In genomic region chr17:47240375-47240764, GRCh38 we compare ENCODE assay signal across 11 cellular contexts. TPM values are rescaled to one million over a fixed set of nuclear protein-coding genes. Genes with fewer than 3 reads are reported as not detected.
DNase-seq lines count a peak whose midpoint lies in the region; ATAC-seq and TF ChIP-seq lines count a peak whose summit lies in the region.
"Had no signal": no experiment of that assay in that cellular context is flagged by ENCODE, and none has a peak within 500 bp of the region (broad histone marks: within the 10 kb centered on the region; RNA-seq: fewer than 3 reads in every experiment).

No MANE protein-coding gene starts in this region.

- TF ChIP-seq POLR2A in breast epithelium (IDR thresholded peaks at IDR 0.05) (no peak), transverse colon (IDR thresholded peaks at IDR 0.05) (no peak)

- H3K27me3 ChIP-seq in cardiac muscle cell = no peaks in the 10 kb centered on the region
- no peaks in the 10 kb centered on the region for H3K27me3 ChIP-seq in breast epithelium
- H3K27me3 ChIP-seq in muscle layer of duodenum (ENCODE audit: low read depth, low read length) = no peaks in the 10 kb centered on the region
- H3K27me3 ChIP-seq in transverse colon = no peaks in the 10 kb centered on the region

- H3K4me1 ChIP-seq in cardiac muscle cell (ENCODE audit: low read depth) = peaks cover 14% of the 10 kb centered on the region
- H3K4me1 ChIP-seq in breast epithelium = peaks cover 0 to 5% of the 10 kb centered on the region in 2 donors
- peaks cover 0 to 4% of the 10 kb centered on the region in 2 donors for H3K4me1 ChIP-seq in muscle layer of duodenum (ENCODE audit: control insufficient read depth in 1 of 2, insufficient read depth in 2 of 2, low read length in 2 of 2)
- peaks cover 0 to 13% (median 8%) of the 10 kb centered on the region in 4 donors for H3K4me1 ChIP-seq in transverse colon

- no peak overlapping the region for H3K4me3 ChIP-seq in cardiac muscle cell
- H3K4me3 ChIP-seq in breast epithelium = no peak overlapping the region
- no peak overlapping the region for H3K4me3 ChIP-seq in muscle layer of duodenum (ENCODE audit: low read depth in 1 of 2, low read length in 2 of 2)
- no peak overlapping the region for H3K4me3 ChIP-seq in transverse colon

- peak overlapping the region; percentile 75 for H3K27ac ChIP-seq in cardiac muscle cell
- H3K27ac ChIP-seq in breast epithelium = peak overlapping the region; percentile 77 to 95
- peak overlapping the region; percentile 7 for H3K27ac ChIP-seq in muscle layer of duodenum (ENCODE audit: low read length)
- peak overlapping the region; percentile 24 to 60 (median 46) for H3K27ac ChIP-seq in transverse colon

- ATAC-seq in Right ventricle myocardium inferior = no peak
- ATAC-seq in GM21576 (IDR thresholded peaks at IDR 0.05; ENCODE audit: unreplicated experiment) = no peak

- intact Hi-C loops in Right ventricle myocardium inferior (cut with DNase I) = no loop called here
- intact Hi-C loops in breast epithelium (cut with DNase I; ENCODE audit: low total_unique reads) = no loop called here
- intact Hi-C loops in transverse colon (cut with DNase I; ENCODE audit: low total_unique reads) = no loop called here

- TF ChIP-seq EP300 in transverse colon (IDR thresholded peaks at IDR 0.05; ENCODE audit: low read depth) = no peak

- WGBS in transverse colon (ENCODE audit: low coverage in 1 of 2), 2 donors = 75 to 78% methylated on average over 2 to 4 of the region's 4 CpGs

- H3K9me3 ChIP-seq in cardiac muscle cell (ENCODE audit: low read depth) (no peaks in the 10 kb centered on the region), breast epithelium (no peaks in the 10 kb centered on the region), muscle layer of duodenum (ENCODE audit: control insufficient read depth in 1 of 2, low read length in 2 of 2) (no peaks in the 10 kb centered on the region), transverse colon (no peaks in the 10 kb centered on the region)

- in situ Hi-C loops in transverse colon (cut with MboI; ENCODE audit: low pct_ligation_motif_present in 1 of 4, low pct_unique_long_range_greater_than_20kb in 1 of 4, low sequenced_read_pairs in 3 of 4) = loop anchor here in 1 of 4 donors (25.0 kb wide), 1 partner anchor 372 kb away; no protein-coding TSS in a partner anchor

- peaks cover 30% of the 10 kb centered on the region for H3K36me3 ChIP-seq in cardiac muscle cell
- H3K36me3 ChIP-seq in breast epithelium = no peaks in the 10 kb centered on the region
- H3K36me3 ChIP-seq in muscle layer of duodenum (ENCODE audit: control insufficient read depth in 1 of 2, insufficient read depth in 2 of 2, low read length in 2 of 2) = no peaks in the 10 kb centered on the region
- no peaks in the 10 kb centered on the region for H3K36me3 ChIP-seq in transverse colon

- no peak for DNase-seq in cardiac muscle cell (ENCODE audit: low read depth in 1 of 2, low spot score in 1 of 2)
- no peak for DNase-seq in Right ventricle myocardium inferior (ENCODE audit: missing footprints)
- DNase-seq in breast epithelium (ENCODE audit: low spot score in 2 of 2) = no peak
- DNase-seq in transverse colon = no peak
- no peak for DNase-seq in T-helper 2 cell
- no peak for DNase-seq in iPS-NIHi11 (ENCODE audit: low spot score)
- DNase-seq: stimulated activated CD4-positive, alpha-beta T cell treated with anti-CD3 and anti-CD28 coated beads, Interleukin-2, amount 100 ng/mL, for 24 hours; stimulated activated naive CD4-positive, alpha-beta T cell had no signal

- no peak for TF ChIP-seq CTCF in cardiac muscle cell (IDR thresholded peaks at IDR 0.05; ENCODE audit: low read depth, low read length)
- TF ChIP-seq CTCF in breast epithelium (IDR thresholded peaks at IDR 0.05) = no peak
- no peak for TF ChIP-seq CTCF in transverse colon (IDR thresholded peaks at IDR 0.05)

RNA-seq across cellular contexts. Expression of gene ITGB3, which starts 13.3 kb away (rescaled TPM):
- total RNA-seq in cardiac muscle cell (11.8 and 20.0 TPM in 2 replicates), Right ventricle myocardium inferior (3.8 TPM), breast epithelium (10 to 100 TPM in 2 of 3 donors, 1 to 10 TPM in 1; 3.8 to 29.8 (median 14.6) TPM), transverse colon (10 to 100 TPM in 1 of 4 donors, 1 to 10 TPM in 3; 7.9 to 26.3 (median 8.6) TPM)
- 4.6 and 6.9 TPM in 2 replicates for polyA plus RNA-seq in cardiac muscle cell
- polyA plus RNA-seq: neural cell had no signal

RNA-seq across cellular contexts. Expression of gene MYL4, which starts 31.2 kb away (rescaled TPM):
- total RNA-seq in cardiac muscle cell = 2,925 and 5,217 TPM in 2 replicates
- polyA plus RNA-seq in cardiac muscle cell = 3,500 and 5,148 TPM in 2 replicates
- 322 TPM for total RNA-seq in Right ventricle myocardium inferior
- not detected for total RNA-seq in breast epithelium
- total RNA-seq in transverse colon = not detected
- polyA plus RNA-seq: neural cell had no signal

RNA-seq across cellular contexts. Expression of gene CDC27, which starts 51.3 kb away (rescaled TPM):
- 54.5 and 85.4 TPM in 2 replicates for total RNA-seq in cardiac muscle cell
- polyA plus RNA-seq in cardiac muscle cell = 52.9 and 68.8 TPM in 2 replicates
- total RNA-seq in Right ventricle myocardium inferior = 88.9 TPM
- total RNA-seq in breast epithelium = 10 to 100 TPM; 63.2 to 73.7 (median 65.0) TPM
- total RNA-seq in transverse colon = 10 to 100 TPM; 37.5 to 63.9 (median 40.6) TPM

Comparison
In these comparisons a context has a peak if more than half of its experiments do, and no peak if none do; other contexts are left out.
1. H3K27ac ChIP-seq: peak in every context shown above with its lines; median percentile 86 in breast epithelium; 75 in cardiac muscle cell; 46 in transverse colon; 7 in muscle layer of duodenum.
2. RNA of gene MYL4, which starts 31.2 kb away (total RNA-seq): 2,925 to 5,217 TPM in cardiac muscle cell and 322 TPM in Right ventricle myocardium inferior (single experiment); not detected in breast epithelium and not detected in transverse colon; every median in the first group is over 100 times any median in the second.